ENCODE assay signal across 18 cellular contexts in the genomic region with DNA sequence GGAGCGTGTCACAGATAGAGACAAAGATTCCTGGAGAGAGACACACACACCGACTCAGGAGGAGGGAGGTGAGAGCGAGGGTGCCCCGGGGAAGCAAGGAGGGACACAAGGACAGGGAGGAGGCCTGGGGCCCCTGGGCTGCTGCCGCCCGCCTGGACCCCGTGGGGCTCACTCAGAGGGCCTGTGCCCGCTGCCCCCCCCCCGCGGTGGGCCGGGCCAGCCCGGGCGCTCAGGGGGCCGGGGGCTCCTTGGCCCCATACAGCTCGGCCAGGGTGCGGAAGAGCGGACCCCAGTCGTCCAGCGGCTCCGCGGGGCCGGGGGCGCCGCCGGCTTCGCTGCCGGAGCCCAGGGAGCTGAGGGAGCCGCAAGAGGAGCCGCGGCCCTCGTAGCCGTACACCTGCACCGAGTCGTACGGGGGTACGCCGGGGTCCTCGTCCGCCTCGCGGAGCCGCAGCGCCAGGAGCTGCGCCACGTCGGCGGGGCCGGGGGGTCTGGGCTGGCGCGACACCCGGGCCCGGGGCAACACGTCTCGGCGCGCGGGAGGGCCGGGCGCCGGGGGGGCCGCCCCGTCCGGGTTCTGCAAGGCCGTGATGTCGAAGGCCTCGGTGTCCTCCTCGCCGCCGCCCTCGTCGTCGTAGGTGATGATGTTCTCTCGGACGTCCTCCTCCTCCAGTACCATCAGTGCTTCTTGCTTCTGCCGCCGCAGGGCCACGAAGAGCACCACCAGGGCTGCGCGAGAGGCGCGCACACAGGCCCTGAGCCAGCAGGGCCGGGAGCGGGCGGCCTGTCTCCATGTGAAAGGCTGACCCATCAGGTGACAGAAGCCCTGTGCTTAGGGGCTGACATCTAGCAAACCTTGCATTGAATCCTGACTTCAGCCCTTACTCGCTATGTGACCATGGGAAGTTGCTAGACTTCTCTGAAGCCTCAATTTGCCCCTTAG. TPM values are rescaled to one million over a fixed set of nuclear protein-coding genes. Genes with fewer than 3 reads are reported as not detected.
A peak's percentile ranks its signal among the peaks of the same experiment; 100 is the strongest.
DNase-seq lines count a peak whose midpoint lies in the region; ATAC-seq, FAIRE-seq and TF ChIP-seq lines count a peak whose summit lies in the region.
"Had no signal": no experiment of that assay in that cellular context is flagged by ENCODE, and none has a peak within 500 bp of the region (broad histone marks: within the 10 kb centered on the region; RNA-seq: fewer than 3 reads in every experiment).

No MANE protein-coding gene starts in this region.

- no peak overlapping the region for H2AFZ ChIP-seq in GM23338
- no peak overlapping the region for H2AFZ ChIP-seq in K562 (ENCODE audit: low read depth, low read length)

- peak; percentile 55 for FAIRE-seq in K562 (lab: Jason Lieb, UNC)
- FAIRE-seq: H54 had no signal

- H3K4me3 Mint-ChIP-seq in GM23338, result no peak overlapping the region

- intact Hi-C loops in K562 (cut with micrococcal nuclease) (no loop called here), left lung (cut with DNase I) (no loop called here), gastrocnemius medialis (cut with DNase I; ENCODE audit: low total_unique reads) (no loop called here), body of pancreas (cut with DNase I) (no loop called here)

- POLR2A ChIA-PET in K562 (lab: Yijun Ruan, JAX), result interaction anchor here (1.0 kb wide), 1 partner anchor 41 kb away, joined by 6 read pairs; no protein-coding TSS in a partner anchor

- H3K4me2 ChIP-seq in GM23338 (no peak overlapping the region), K562 (ENCODE audit: insufficient read depth, low read length) (no peak overlapping the region)

- no peak for TF ChIP-seq EP300 in K562 (IDR thresholded peaks at IDR 0.05; ENCODE audit: low read length)

- H3K79me2 ChIP-seq in GM23338 (replicated peaks; ENCODE audit: insufficient read depth) (no peaks in the 10 kb centered on the region), K562 (ENCODE audit: control insufficient read depth, insufficient read depth, low read length) (no peaks in the 10 kb centered on the region)

- CTCF ChIA-PET in K562 (lab: Yijun Ruan, JAX; ENCODE audit: low intra/inter-chr PET ratio), result interaction anchor here (0.9 kb wide), 1 partner anchor 62 kb away, joined by 3 read pairs; no protein-coding TSS in a partner anchor

- peaks cover 15% of the 10 kb centered on the region for H3K36me3 Mint-ChIP-seq in GM23338 (ENCODE audit: low read depth)

- no peak for TF ChIP-seq RAD21 in K562 (CRISPR knock-in tag; conservative IDR thresholded peaks at IDR 0.05 in 1 of 2, IDR thresholded peaks at IDR 0.05 in 1 of 2)

- H3K9ac ChIP-seq in K562 (ENCODE audit: insufficient read depth in 1 of 2, low read depth in 2 of 2, low read length in 2 of 2), result 0 out of 4 replicates have a peak overlapping the region, but pooled peaks of 1 of the 2 experiments have one; percentile 15

- no peaks in the 10 kb centered on the region for H3K9me2 ChIP-seq in GM23338 (ENCODE audit: insufficient read depth)

- H3K4me1 Mint-ChIP-seq in GM23338, result peaks cover 24% of the 10 kb centered on the region

- H3K27me3 Mint-ChIP-seq in GM23338 (ENCODE audit: insufficient read depth, low read depth, poor library complexity), result peaks cover 14% of the 10 kb centered on the region

- 93% methylated on average over 28 of the region's 85 CpGs for WGBS in K562 (ENCODE audit: insufficient coverage, low coverage, missing lambda C conversion rate)
- WGBS in body of pancreas, 2 donors, result 73 to 89% methylated on average over 19 to 73 of the region's 85 CpGs

- H3K4me3 ChIP-seq in GM23338, result no peak overlapping the region
- H3K4me3 ChIP-seq in K562, result no peak overlapping the region
- no peak overlapping the region for H3K4me3 ChIP-seq in left lung
- no peak overlapping the region for H3K4me3 ChIP-seq in gastrocnemius medialis
- H3K4me3 ChIP-seq in body of pancreas, result no peak overlapping the region
- no peak overlapping the region for H3K4me3 ChIP-seq in coronary artery

- ATAC-seq in GM23338, result no peak
- ATAC-seq in K562, result no peak
- no peak for ATAC-seq in left lung
- ATAC-seq in gastrocnemius medialis, result no peak
- ATAC-seq in body of pancreas, result no peak

- no peaks in the 10 kb centered on the region for H3F3A ChIP-seq in GM23338 (replicated peaks; ENCODE audit: low read depth)

- H3K27me3 ChIP-seq in GM23338 (ENCODE audit: insufficient read depth) (no peaks in the 10 kb centered on the region), K562 (ENCODE audit: control insufficient read depth in 2 of 2, insufficient read depth in 2 of 2, low read length in 2 of 2) (no peaks in the 10 kb centered on the region), left lung (no peaks in the 10 kb centered on the region), gastrocnemius medialis (no peaks in the 10 kb centered on the region), body of pancreas (no peaks in the 10 kb centered on the region)
- H3K27me3 ChIP-seq: BE2C had no signal

- no peak for DNase-seq in GM23338 (ENCODE audit: low spot score)
- DNase-seq in K562 (ENCODE audit: extremely low read depth in 1 of 4, low spot score in 3 of 4), result no peak
- DNase-seq in left lung, result no peak
- no peak for DNase-seq in gastrocnemius medialis
- no peak for DNase-seq in germinal center (ENCODE audit: low spot score)
- no peak for DNase-seq in GF-D8 (lab: John Stamatoyannopoulos, UW)
- no peak for DNase-seq in body of pancreas
- no peak for DNase-seq in coronary artery (ENCODE audit: low spot score)
- DNase-seq: BE2C; Karpas-422; MM.1S; NCI-H1105 treated with DMSO at 0.1 percent for 48 hours; NCI-H187; NCI-H69; NK-92 treated with Interleukin-12 subunit alpha and Interleukin-12 subunit beta, amount 100 ng/mL, for 24 hours; OCI-M1; RPMI8226 had no signal

- H3K36me3 ChIP-seq in GM23338 (ENCODE audit: insufficient read depth) (no peaks in the 10 kb centered on the region), K562 (ENCODE audit: control insufficient read depth, insufficient read depth, low read length) (peaks cover 3% of the 10 kb centered on the region; the same call in 1 of the 3 replicates), left lung (no peaks in the 10 kb centered on the region), gastrocnemius medialis (no peaks in the 10 kb centered on the region), body of pancreas (replicated peaks in 1 of 2; ENCODE audit: insufficient read depth in 1 of 2, low read depth in 2 of 2) (no peaks in the 10 kb centered on the region)

- H4K20me1 ChIP-seq in GM23338 (replicated peaks; ENCODE audit: insufficient read depth) (no peaks in the 10 kb centered on the region), K562 (replicated peaks; ENCODE audit: control insufficient read depth, insufficient read depth, low read length) (no peaks in the 10 kb centered on the region)

- no peaks in the 10 kb centered on the region for H3K9me1 ChIP-seq in K562 (ENCODE audit: control insufficient read depth, insufficient read depth, low read length)

- H3K27ac Mint-ChIP-seq in GM23338, result no peak overlapping the region

- TF ChIP-seq POLR2A in K562 (conservative IDR thresholded peaks at IDR 0.05) (no peak), gastrocnemius medialis (IDR thresholded peaks at IDR 0.05) (no peak), body of pancreas (IDR thresholded peaks at IDR 0.05) (no peak)

- BruUV-seq in K562 (replicated peaks; lab: Mats Ljungman, UMichigan), result no TSS peak

- no peaks in the 10 kb centered on the region; the same call in 2 of the 3 replicates for H3K9me3 Mint-ChIP-seq in GM23338

- no peak for TF ChIP-seq CTCF in GM23338 (conservative IDR thresholded peaks at IDR 0.05; ENCODE audit: low read depth in 2 of 2)
- TF ChIP-seq CTCF in K562 (IDR thresholded peaks at IDR 0.05 in 2 of 3, conservative IDR thresholded peaks at IDR 0.05 in 1 of 3; ENCODE audit: insufficient read depth in 2 of 3, low read depth in 1 of 3, low read length in 3 of 3), result no peak
- TF ChIP-seq CTCF in left lung (IDR thresholded peaks at IDR 0.05), result no peak
- no peak for TF ChIP-seq CTCF in gastrocnemius medialis (IDR thresholded peaks at IDR 0.05 in 4 of 5, conservative IDR thresholded peaks at IDR 0.05 in 1 of 5)
- TF ChIP-seq CTCF in body of pancreas (IDR thresholded peaks at IDR 0.05), result no peak
- TF ChIP-seq CTCF in coronary artery (IDR thresholded peaks at IDR 0.05), result no peak

- H3K27ac ChIP-seq in GM23338 (ENCODE audit: low read depth) (0 out of 2 replicates have a peak overlapping the region, but pooled peaks have one; percentile 39), K562 (ENCODE audit: extremely low read depth, low read depth, low read length) (no peak overlapping the region), left lung (peak overlapping the region; percentile 4 to 48), gastrocnemius medialis (peak overlapping the region in 3 of 4 donors; percentile 41 to 49 (median 43)), body of pancreas (no peak overlapping the region), coronary artery (no peak overlapping the region)

- in situ Hi-C loops in K562 (cut with MboI) (no loop called here), gastrocnemius medialis (cut with MboI; ENCODE audit: low sequenced_read_pairs in 4 of 4) (no loop called here)

- H3K9me3 ChIP-seq in K562 (replicated peaks; ENCODE audit: control insufficient read depth, insufficient read depth, low read depth, low read length), result no peaks in the 10 kb centered on the region
- no peaks in the 10 kb centered on the region for H3K9me3 ChIP-seq in left lung
- H3K9me3 ChIP-seq in gastrocnemius medialis, result no peaks in the 10 kb centered on the region
- no peaks in the 10 kb centered on the region for H3K9me3 ChIP-seq in body of pancreas
- H3K9me3 ChIP-seq: BE2C had no signal

- H3K4me1 ChIP-seq in GM23338 (ENCODE audit: insufficient read depth) (no peaks in the 10 kb centered on the region; the same call in 1 of the 2 replicates), K562 (replicated peaks in 1 of 2; ENCODE audit: control insufficient read depth in 2 of 2, insufficient read depth in 2 of 2, low read length in 2 of 2) (peaks cover 15 to 30% of the 10 kb centered on the region in 2 experiments), left lung (peaks cover 0 to 15% of the 10 kb centered on the region in 2 donors), gastrocnemius medialis (no peaks in the 10 kb centered on the region), body of pancreas (peaks cover 11% of the 10 kb centered on the region)

RNA-seq across cellular contexts. Expression of gene PSMB11, which starts 6.0 kb away (rescaled TPM):
- total RNA-seq in GM23338 (2014; rRNA removed; shearing (Covaris generic)), result 0.07 and 0.19 TPM in 2 replicates
- polyA plus RNA-seq in GM23338 (2016; fragmentation: Nextera tagmentation; extraction: Ambion mirVana) (not detected in 2 replicates), K562 (2011; rRNA removed) (not detected in 2 replicates), K562 (2014; fragmentation: Illumina TruSeq; extraction: Trizol) (not detected in 2 replicates), K562 (2014; fragmentation: Nextera tagmentation; extraction: Ambion mirVana) (not detected), K562 (2014; rRNA removed) (not detected in 2 replicates)
- not detected in 2 replicates for total RNA-seq in K562 (2011; cell fraction: chromatin; rRNA removed; ENCODE audit: low replicate concordance)
- total RNA-seq in K562 (2011; cell fraction: nucleolus; rRNA removed), result 0.17 TPM in 1 of 2 replicates, not detected in the other
- total RNA-seq in K562 (2011; cell fraction: nucleoplasm; rRNA removed), result not detected in 2 replicates
- total RNA-seq in K562 (2014; rRNA removed) (not detected in 2 replicates), K562 (2014; rRNA removed; fragmentation: Illumina TruSeq; extraction: Trizol) (not detected in 2 replicates), K562 (2015; rRNA removed; fragmentation: Illumina TruSeq; extraction: Trizol) (not detected in 2 replicates), K562 (2021) (not detected in 2 replicates), left lung (not detected), gastrocnemius medialis (not detected), body of pancreas (not detected)
- 0.06 TPM in 1 of 2 replicates, not detected in the other for polyA plus RNA-seq in K562 (2011; cell fraction: cytosol; rRNA removed)
- not detected in 2 replicates for polyA plus RNA-seq in K562 (2011; cell fraction: nucleus; rRNA removed)
- polyA plus RNA-seq in K562 (2012), result not detected in 2 replicates
- polyA minus RNA-seq in K562 (2011; rRNA and poly(A)+ RNA removed), result not detected in 2 replicates
- polyA minus RNA-seq in K562 (2011; cell fraction: cytosol; rRNA and poly(A)+ RNA removed), result not detected in 2 replicates
- polyA minus RNA-seq in K562 (2011; cell fraction: nucleus; rRNA and poly(A)+ RNA removed), result not detected in 2 replicates

RNA-seq across cellular contexts. Expression of gene CDH24, which starts 9.3 kb away (rescaled TPM):
- 16.9 and 17.8 TPM in 2 replicates for total RNA-seq in GM23338 (2014; rRNA removed; shearing (Covaris generic))
- polyA plus RNA-seq in GM23338 (2016; fragmentation: Nextera tagmentation; extraction: Ambion mirVana) (4.4 and 6.2 TPM in 2 replicates), K562 (2011; rRNA removed) (6.5 and 11.1 TPM in 2 replicates), K562 (2014; fragmentation: Illumina TruSeq; extraction: Trizol) (8.1 and 9.2 TPM in 2 replicates), K562 (2014; fragmentation: Nextera tagmentation; extraction: Ambion mirVana) (under 1 TPM; 0.04 to 0.10 TPM), K562 (2014; rRNA removed) (15.5 and 16.2 TPM in 2 replicates)
- total RNA-seq in K562 (2011; cell fraction: chromatin; rRNA removed; ENCODE audit: low replicate concordance), result 31.5 and 72.4 TPM in 2 replicates
- total RNA-seq in K562 (2011; cell fraction: nucleolus; rRNA removed), result 45.5 and 46.5 TPM in 2 replicates
- 33.9 and 37.3 TPM in 2 replicates for total RNA-seq in K562 (2011; cell fraction: nucleoplasm; rRNA removed)
- total RNA-seq in K562 (2014; rRNA removed) (4.9 and 6.6 TPM in 2 replicates), K562 (2014; rRNA removed; fragmentation: Illumina TruSeq; extraction: Trizol) (2.4 and 3.0 TPM in 2 replicates), K562 (2015; rRNA removed; fragmentation: Illumina TruSeq; extraction: Trizol) (3.6 and 4.0 TPM in 2 replicates), K562 (2021) (11.1 and 12.8 TPM in 2 replicates), left lung (1 to 10 TPM; 6.1 to 9.2 TPM), gastrocnemius medialis (1 to 10 TPM in 1 of 4 donors, under 1 TPM in 3; 0.36 to 1.7 (median 0.58) TPM), body of pancreas (1 to 10 TPM; 4.9 to 9.9 TPM)
- 10.1 and 17.2 TPM in 2 replicates for polyA plus RNA-seq in K562 (2011; cell fraction: cytosol; rRNA removed)
- 66.1 and 112 TPM in 2 replicates for polyA plus RNA-seq in K562 (2011; cell fraction: nucleus; rRNA removed)
- 7.5 and 9.6 TPM in 2 replicates for polyA plus RNA-seq in K562 (2012)
- polyA minus RNA-seq in K562 (2011; rRNA and poly(A)+ RNA removed), result 3.6 and 5.3 TPM in 2 replicates
- polyA minus RNA-seq in K562 (2011; cell fraction: cytosol; rRNA and poly(A)+ RNA removed), result 4.9 and 7.6 TPM in 2 replicates
- 8.7 and 10.5 TPM in 2 replicates for polyA minus RNA-seq in K562 (2011; cell fraction: nucleus; rRNA and poly(A)+ RNA removed)

RNA-seq across cellular contexts. Expression of gene PSMB5, which starts 13.3 kb away (rescaled TPM):
- total RNA-seq in GM23338 (2014; rRNA removed; shearing (Covaris generic)), result 229 and 265 TPM in 2 replicates
- polyA plus RNA-seq in GM23338 (2016; fragmentation: Nextera tagmentation; extraction: Ambion mirVana) (341 and 367 TPM in 2 replicates), K562 (2011; rRNA removed) (273 and 285 TPM in 2 replicates), K562 (2014; fragmentation: Illumina TruSeq; extraction: Trizol) (194 and 201 TPM in 2 replicates), K562 (2014; fragmentation: Nextera tagmentation; extraction: Ambion mirVana) (1,000 to 10,000 TPM; 1,679 to 1,870 TPM), K562 (2014; rRNA removed) (249 and 269 TPM in 2 replicates)
- 49.0 and 108 TPM in 2 replicates for total RNA-seq in K562 (2011; cell fraction: chromatin; rRNA removed; ENCODE audit: low replicate concordance)
- total RNA-seq in K562 (2011; cell fraction: nucleolus; rRNA removed), result 166 and 172 TPM in 2 replicates
- 110 and 115 TPM in 2 replicates for total RNA-seq in K562 (2011; cell fraction: nucleoplasm; rRNA removed)
- total RNA-seq in K562 (2014; rRNA removed) (279 and 297 TPM in 2 replicates), K562 (2014; rRNA removed; fragmentation: Illumina TruSeq; extraction: Trizol) (204 and 223 TPM in 2 replicates), K562 (2015; rRNA removed; fragmentation: Illumina TruSeq; extraction: Trizol) (210 and 212 TPM in 2 replicates), K562 (2021) (198 and 218 TPM in 2 replicates), left lung (100 to 1,000 TPM; 114 to 140 TPM), gastrocnemius medialis (100 to 1,000 TPM; 304 to 543 (median 486) TPM), body of pancreas (10 to 100 TPM; 47.0 to 93.3 TPM)
- 421 and 454 TPM in 2 replicates for polyA plus RNA-seq in K562 (2011; cell fraction: cytosol; rRNA removed)
- 100 and 125 TPM in 2 replicates for polyA plus RNA-seq in K562 (2011; cell fraction: nucleus; rRNA removed)
- polyA plus RNA-seq in K562 (2012), result 194 and 217 TPM in 2 replicates
- 242 and 304 TPM in 2 replicates for polyA minus RNA-seq in K562 (2011; rRNA and poly(A)+ RNA removed)
- 130 and 188 TPM in 2 replicates for polyA minus RNA-seq in K562 (2011; cell fraction: cytosol; rRNA and poly(A)+ RNA removed)
- 61.7 and 82.4 TPM in 2 replicates for polyA minus RNA-seq in K562 (2011; cell fraction: nucleus; rRNA and poly(A)+ RNA removed)

RNA-seq across cellular contexts. Expression of gene C14orf93, which starts 38.1 kb away (rescaled TPM):
- total RNA-seq in GM23338 (2014; rRNA removed; shearing (Covaris generic)), result 11.7 and 12.4 TPM in 2 replicates
- polyA plus RNA-seq in GM23338 (2016; fragmentation: Nextera tagmentation; extraction: Ambion mirVana) (3.5 and 4.1 TPM in 2 replicates), K562 (2011; rRNA removed) (20.4 and 23.1 TPM in 2 replicates), K562 (2014; fragmentation: Illumina TruSeq; extraction: Trizol) (22.0 and 26.3 TPM in 2 replicates), K562 (2014; fragmentation: Nextera tagmentation; extraction: Ambion mirVana) (1 to 10 TPM; 2.2 to 3.0 TPM), K562 (2014; rRNA removed) (22.4 and 24.3 TPM in 2 replicates)
- total RNA-seq in K562 (2011; cell fraction: chromatin; rRNA removed; ENCODE audit: low replicate concordance), result 17.1 and 22.1 TPM in 2 replicates
- 11.1 and 12.5 TPM in 2 replicates for total RNA-seq in K562 (2011; cell fraction: nucleolus; rRNA removed)
- 12.4 and 13.6 TPM in 2 replicates for total RNA-seq in K562 (2011; cell fraction: nucleoplasm; rRNA removed)
- total RNA-seq in K562 (2014; rRNA removed) (17.0 and 18.7 TPM in 2 replicates), K562 (2014; rRNA removed; fragmentation: Illumina TruSeq; extraction: Trizol) (11.1 and 12.9 TPM in 2 replicates), K562 (2015; rRNA removed; fragmentation: Illumina TruSeq; extraction: Trizol) (11.8 and 14.8 TPM in 2 replicates), K562 (2021) (15.9 and 16.1 TPM in 2 replicates), left lung (1 to 10 TPM; 8.3 TPM), gastrocnemius medialis (10 to 100 TPM in 1 of 4 donors, 1 to 10 TPM in 3; 3.7 to 16.2 (median 6.7) TPM), body of pancreas (10 to 100 TPM in 1 of 2 donors, 1 to 10 TPM in 1; 4.0 to 11.2 TPM)
- 24.5 and 29.4 TPM in 2 replicates for polyA plus RNA-seq in K562 (2011; cell fraction: cytosol; rRNA removed)
- 21.8 and 24.5 TPM in 2 replicates for polyA plus RNA-seq in K562 (2011; cell fraction: nucleus; rRNA removed)
- polyA plus RNA-seq in K562 (2012), result 11.8 and 23.7 TPM in 2 replicates
- 28.0 and 29.8 TPM in 2 replicates for polyA minus RNA-seq in K562 (2011; rRNA and poly(A)+ RNA removed)
- polyA minus RNA-seq in K562 (2011; cell fraction: cytosol; rRNA and poly(A)+ RNA removed), result 9.7 and 11.8 TPM in 2 replicates
- 5.3 and 7.0 TPM in 2 replicates for polyA minus RNA-seq in K562 (2011; cell fraction: nucleus; rRNA and poly(A)+ RNA removed)

RNA-seq across cellular contexts. Expression of gene ACIN1, which starts 46.9 kb away (rescaled TPM):
- 169 and 172 TPM in 2 replicates for total RNA-seq in GM23338 (2014; rRNA removed; shearing (Covaris generic))
- polyA plus RNA-seq in GM23338 (2016; fragmentation: Nextera tagmentation; extraction: Ambion mirVana) (73.6 and 76.1 TPM in 2 replicates), K562 (2011; rRNA removed) (129 and 157 TPM in 2 replicates), K562 (2014; fragmentation: Illumina TruSeq; extraction: Trizol) (180 and 196 TPM in 2 replicates), K562 (2014; fragmentation: Nextera tagmentation; extraction: Ambion mirVana) (1 to 10 TPM; 5.0 TPM), K562 (2014; rRNA removed) (156 and 184 TPM in 2 replicates)
- total RNA-seq in K562 (2011; cell fraction: chromatin; rRNA removed; ENCODE audit: low replicate concordance), result 555 and 556 TPM in 2 replicates
- 273 and 282 TPM in 2 replicates for total RNA-seq in K562 (2011; cell fraction: nucleolus; rRNA removed)
- total RNA-seq in K562 (2011; cell fraction: nucleoplasm; rRNA removed), result 463 and 596 TPM in 2 replicates
- total RNA-seq in K562 (2014; rRNA removed) (121 and 145 TPM in 2 replicates), K562 (2014; rRNA removed; fragmentation: Illumina TruSeq; extraction: Trizol) (110 and 123 TPM in 2 replicates), K562 (2015; rRNA removed; fragmentation: Illumina TruSeq; extraction: Trizol) (141 and 147 TPM in 2 replicates), K562 (2021) (151 and 163 TPM in 2 replicates), left lung (100 to 1,000 TPM; 137 to 159 TPM), gastrocnemius medialis (10 to 100 TPM; 61.9 to 74.8 (median 70.6) TPM), body of pancreas (100 to 1,000 TPM in 1 of 2 donors, 10 to 100 TPM in 1; 91.6 to 110 TPM)
- polyA plus RNA-seq in K562 (2011; cell fraction: cytosol; rRNA removed), result 70.8 and 83.1 TPM in 2 replicates
- polyA plus RNA-seq in K562 (2011; cell fraction: nucleus; rRNA removed), result 696 and 714 TPM in 2 replicates
- 121 and 135 TPM in 2 replicates for polyA plus RNA-seq in K562 (2012)
- 147 and 171 TPM in 2 replicates for polyA minus RNA-seq in K562 (2011; rRNA and poly(A)+ RNA removed)
- polyA minus RNA-seq in K562 (2011; cell fraction: cytosol; rRNA and poly(A)+ RNA removed), result 77.6 and 81.5 TPM in 2 replicates
- polyA minus RNA-seq in K562 (2011; cell fraction: nucleus; rRNA and poly(A)+ RNA removed), result 198 and 296 TPM in 2 replicates

Comparison
In these comparisons a context has a peak if more than half of its experiments do, and no peak if none do; other contexts are left out.
1. H3K27ac ChIP-seq: peak in GM23338 (single experiment), left lung (2 of 2) and gastrocnemius medialis (3 of 4); none in K562 (single experiment), body of pancreas (0 of 4) and coronary artery (0 of 2).